21 cellular contexts compared by ENCODE assay signal in the genomic region with DNA sequence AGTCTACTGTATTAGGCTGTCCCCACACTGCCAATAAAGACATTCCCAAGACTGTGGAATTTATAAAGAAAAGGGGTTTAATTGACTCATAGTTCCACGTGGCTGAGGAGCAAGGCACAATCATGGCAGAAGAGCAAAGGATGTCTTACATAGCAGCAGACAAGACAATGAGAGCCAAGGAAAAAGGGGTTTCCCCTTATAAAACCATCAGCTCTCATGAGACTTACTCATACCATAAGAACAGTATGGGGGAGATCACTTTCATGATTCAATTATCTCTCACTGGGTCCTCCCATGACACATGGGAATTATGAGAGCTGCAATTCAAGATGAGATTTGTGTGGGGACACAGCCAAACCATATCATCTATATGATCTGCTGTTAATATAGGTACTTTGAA. TPM values are rescaled to one million over a fixed set of nuclear protein-coding genes. Genes with fewer than 3 reads are reported as not detected.
DNase-seq lines count a peak whose midpoint lies in the region; ATAC-seq and TF ChIP-seq lines count a peak whose summit lies in the region.
"Had no signal": no experiment of that assay in that cellular context is flagged by ENCODE, and none has a peak within 500 bp of the region (broad histone marks: within the 10 kb centered on the region; RNA-seq: fewer than 3 reads in every experiment).

No MANE protein-coding gene starts in this region.

- CTCF ChIA-PET in activated CD8-positive, alpha-beta T cell treated with anti-CD3 and anti-CD28 coated beads for 36 hours (lab: Charles Lee) = interaction anchor here (1.1 kb wide), 1 partner anchor 138 kb away, joined by 3 read pairs; no protein-coding TSS in a partner anchor
- CTCF ChIA-PET in activated CD8-positive, alpha-beta T cell treated with anti-CD3 and anti-CD28 coated beads, Interleukin-2, amount 10 ng/mL, durations not matched to agents 7 days and 5 days (lab: Charles Lee) = no interaction called here

- peak; percentile 90 for ATAC-seq in activated CD8-positive, alpha-beta T cell treated with anti-CD3 and anti-CD28 coated beads for 36 hours
- no peak for ATAC-seq in activated CD8-positive, alpha-beta T cell treated with anti-CD3 and anti-CD28 coated beads, Interleukin-2, amount 10 ng/mL, durations not matched to agents 7 days and 5 days
- peak; percentile 95 for ATAC-seq in stimulated activated naive CD8-positive, alpha-beta T cell treated with anti-CD3 and anti-CD28 coated beads, Interleukin-15, amount 100 ng/mL, for 72 hours
- ATAC-seq: A549, Panc1 had no signal

- H3K27me3 Mint-ChIP-seq in activated CD8-positive, alpha-beta T cell treated with anti-CD3 and anti-CD28 coated beads for 36 hours = peaks cover 26% of the 10 kb centered on the region
- H3K27me3 Mint-ChIP-seq in activated CD8-positive, alpha-beta T cell treated with anti-CD3 and anti-CD28 coated beads, Interleukin-2, amount 10 ng/mL, durations not matched to agents 7 days and 5 days (ENCODE audit: low read depth) = peaks cover 39% of the 10 kb centered on the region
- H3K27me3 Mint-ChIP-seq in stimulated activated naive CD8-positive, alpha-beta T cell treated with anti-CD3 and anti-CD28 coated beads, Interleukin-15, amount 100 ng/mL, for 72 hours = peaks cover 66% of the 10 kb centered on the region
- peaks cover 44% of the 10 kb centered on the region for H3K27me3 Mint-ChIP-seq in chondrocyte (ENCODE audit: low read depth)

- no peak overlapping the region for H3K4me3 Mint-ChIP-seq in activated CD8-positive, alpha-beta T cell treated with anti-CD3 and anti-CD28 coated beads for 36 hours
- H3K4me3 Mint-ChIP-seq in activated CD8-positive, alpha-beta T cell treated with anti-CD3 and anti-CD28 coated beads, Interleukin-2, amount 10 ng/mL, durations not matched to agents 7 days and 5 days = no peak overlapping the region
- H3K4me3 Mint-ChIP-seq in stimulated activated naive CD8-positive, alpha-beta T cell treated with anti-CD3 and anti-CD28 coated beads, Interleukin-15, amount 100 ng/mL, for 72 hours = no peak overlapping the region
- no peak overlapping the region for H3K4me3 Mint-ChIP-seq in chondrocyte (ENCODE audit: unreplicated experiment)
- H3K4me3 Mint-ChIP-seq: B cell had no signal

- no peak for TF ChIP-seq CTCF in activated CD8-positive, alpha-beta T cell treated with anti-CD3 and anti-CD28 coated beads for 36 hours (IDR thresholded peaks at IDR 0.05)
- no peak for TF ChIP-seq CTCF in chondrocyte (IDR thresholded peaks at IDR 0.05)

- no peak for DNase-seq in activated CD8-positive, alpha-beta T cell treated with anti-CD3 and anti-CD28 coated beads for 36 hours
- DNase-seq in activated CD8-positive, alpha-beta T cell treated with anti-CD3 and anti-CD28 coated beads, Interleukin-2, amount 10 ng/mL, durations not matched to agents 7 days and 5 days = no peak
- DNase-seq in stimulated activated CD4-positive, alpha-beta T cell treated with anti-CD3 and anti-CD28 coated beads, Interleukin-4, amount 100 ng/mL, for 24 hours = peak; percentile 27
- DNase-seq in stimulated activated CD4-positive, alpha-beta T cell treated with anti-CD3 and anti-CD28 coated beads, Interleukin-1b, Interleukin-23, amount 100 ng/mL, for 48 hours = no peak
- DNase-seq in foreskin melanocyte (peak; percentile 56), chondrocyte (ENCODE audit: low spot score) (no peak), middle frontal gyrus (ENCODE audit: extremely low spot score, low spot score) (no peak)
- no peak for DNase-seq in stimulated activated naive CD8-positive, alpha-beta T cell treated with anti-CD3 and anti-CD28 coated beads, Interleukin-15, amount 100 ng/mL, for 72 hours
- DNase-seq: EL; GF-D8; KG1; NCI-H1105; NCI-H146; NCI-H2029 treated with DMSO at 0.1 percent for 48 hours; NCI-H226; NCI-H510A treated with DMSO at 0.1 percent for 48 hours; NCI-H748 treated with DMSO at 0.1 percent for 48 hours; NK-92 treated with Interleukin-12 subunit alpha and Interleukin-12 subunit beta, amount 100 ng/mL, for 24 hours had no signal

- H3K36me3 Mint-ChIP-seq in activated CD8-positive, alpha-beta T cell treated with anti-CD3 and anti-CD28 coated beads for 36 hours (ENCODE audit: low read depth) = no peaks in the 10 kb centered on the region
- no peaks in the 10 kb centered on the region for H3K36me3 Mint-ChIP-seq in activated CD8-positive, alpha-beta T cell treated with anti-CD3 and anti-CD28 coated beads, Interleukin-2, amount 10 ng/mL, durations not matched to agents 7 days and 5 days (ENCODE audit: low read depth)
- peaks cover 5% of the 10 kb centered on the region for H3K36me3 Mint-ChIP-seq in chondrocyte (ENCODE audit: low read depth)

- POLR2A ChIA-PET in activated CD8-positive, alpha-beta T cell treated with anti-CD3 and anti-CD28 coated beads for 36 hours (lab: Charles Lee) = no interaction called here
- POLR2A ChIA-PET in activated CD8-positive, alpha-beta T cell treated with anti-CD3 and anti-CD28 coated beads, Interleukin-2, amount 10 ng/mL, durations not matched to agents 7 days and 5 days (lab: Charles Lee) = no interaction called here

- H3K4me1 Mint-ChIP-seq in activated CD8-positive, alpha-beta T cell treated with anti-CD3 and anti-CD28 coated beads for 36 hours (ENCODE audit: low read depth) = peaks cover 4% of the 10 kb centered on the region
- no peaks in the 10 kb centered on the region for H3K4me1 Mint-ChIP-seq in activated CD8-positive, alpha-beta T cell treated with anti-CD3 and anti-CD28 coated beads, Interleukin-2, amount 10 ng/mL, durations not matched to agents 7 days and 5 days (ENCODE audit: low read depth)
- peaks cover 5% of the 10 kb centered on the region for H3K4me1 Mint-ChIP-seq in stimulated activated naive CD8-positive, alpha-beta T cell treated with anti-CD3 and anti-CD28 coated beads, Interleukin-15, amount 100 ng/mL, for 72 hours
- H3K4me1 Mint-ChIP-seq in chondrocyte (ENCODE audit: low read depth) = no peaks in the 10 kb centered on the region
- H3K4me1 Mint-ChIP-seq: B cell had no signal

- H3K27ac Mint-ChIP-seq in activated CD8-positive, alpha-beta T cell treated with anti-CD3 and anti-CD28 coated beads for 36 hours = no peak overlapping the region
- H3K27ac Mint-ChIP-seq in activated CD8-positive, alpha-beta T cell treated with anti-CD3 and anti-CD28 coated beads, Interleukin-2, amount 10 ng/mL, durations not matched to agents 7 days and 5 days = no peak overlapping the region
- H3K27ac Mint-ChIP-seq in stimulated activated naive CD8-positive, alpha-beta T cell treated with anti-CD3 and anti-CD28 coated beads, Interleukin-15, amount 100 ng/mL, for 72 hours = no peak overlapping the region
- H3K27ac Mint-ChIP-seq in chondrocyte (ENCODE audit: unreplicated experiment) = no peak overlapping the region
- H3K27ac Mint-ChIP-seq: B cell had no signal

- intact Hi-C loops in activated CD8-positive, alpha-beta T cell treated with anti-CD3 and anti-CD28 coated beads for 36 hours (cut with micrococcal nuclease) = no loop called here

- H3K9me3 Mint-ChIP-seq in activated CD8-positive, alpha-beta T cell treated with anti-CD3 and anti-CD28 coated beads for 36 hours = peaks cover 4% of the 10 kb centered on the region
- H3K9me3 Mint-ChIP-seq in activated CD8-positive, alpha-beta T cell treated with anti-CD3 and anti-CD28 coated beads, Interleukin-2, amount 10 ng/mL, durations not matched to agents 7 days and 5 days (ENCODE audit: insufficient read depth) = no peaks in the 10 kb centered on the region
- peaks cover 8 to 24% of the 10 kb centered on the region in 2 donors for H3K9me3 Mint-ChIP-seq in stimulated activated naive CD8-positive, alpha-beta T cell treated with anti-CD3 and anti-CD28 coated beads, Interleukin-15, amount 100 ng/mL, for 72 hours
- peaks cover 14% of the 10 kb centered on the region for H3K9me3 Mint-ChIP-seq in chondrocyte (ENCODE audit: low read depth)

RNA-seq across cellular contexts. Expression of a gene that starts 14.8 kb away (rescaled TPM):
- not detected for total RNA-seq in activated CD8-positive, alpha-beta T cell treated with anti-CD3 and anti-CD28 coated beads for 36 hours
- total RNA-seq in activated CD8-positive, alpha-beta T cell treated with anti-CD3 and anti-CD28 coated beads, Interleukin-2, amount 10 ng/mL, durations not matched to agents 7 days and 5 days = not detected
- total RNA-seq in chondrocyte = 0.07 to 0.49 TPM in 2 of 3 replicates, not detected in the other

Comparison
In these comparisons a context has a peak if more than half of its experiments do, and no peak if none do; other contexts are left out.
1. DNase-seq: peak in stimulated activated CD4-positive, alpha-beta T cell treated with anti-CD3 and anti-CD28 coated beads, Interleukin-4, amount 100 ng/mL, for 24 hours (single experiment) and foreskin melanocyte (single experiment); none in activated CD8-positive, alpha-beta T cell treated with anti-CD3 and anti-CD28 coated beads for 36 hours (single experiment), activated CD8-positive, alpha-beta T cell treated with anti-CD3 and anti-CD28 coated beads, Interleukin-2, amount 10 ng/mL, durations not matched to agents 7 days and 5 days (single experiment), stimulated activated CD4-positive, alpha-beta T cell treated with anti-CD3 and anti-CD28 coated beads, Interleukin-1b, Interleukin-23, amount 100 ng/mL, for 48 hours (single experiment), stimulated activated naive CD8-positive, alpha-beta T cell treated with anti-CD3 and anti-CD28 coated beads, Interleukin-15, amount 100 ng/mL, for 72 hours (0 of 2), chondrocyte (single experiment) and middle frontal gyrus (single experiment).